2 cellular contexts compared by ENCODE assay signal in the genomic region with DNA sequence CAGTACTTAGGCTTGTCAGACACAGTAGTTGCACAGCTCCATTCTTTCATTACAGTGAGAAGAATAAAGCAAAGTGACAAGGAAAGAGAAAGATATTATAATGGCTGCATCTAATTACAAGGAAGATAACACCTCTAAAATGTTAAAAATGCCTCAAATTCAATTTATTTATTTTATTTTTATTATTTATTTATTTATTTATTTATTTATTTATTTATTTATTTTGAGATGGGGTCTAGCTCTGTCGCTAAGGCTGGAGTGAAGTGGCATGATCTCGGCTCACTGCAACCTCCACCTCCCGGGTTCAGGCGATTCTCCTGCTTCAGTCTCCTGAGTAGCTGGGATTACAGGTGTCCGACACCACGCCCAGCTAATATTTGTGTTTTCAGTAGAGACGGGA.
TF ChIP-seq lines count a peak whose summit lies in the region.

No MANE protein-coding gene starts in this region.

TF ChIP-seq in SK-N-SH, 30 proteins besides CTCF, POLR2A, EP300 and RAD21 (continued from another document):
- no peak for TF ChIP-seq SIN3A (IDR thresholded peaks at IDR 0.05; ENCODE audit: borderline replicate concordance, low read depth, low read length)
- TF ChIP-seq SMC3 (IDR thresholded peaks at IDR 0.05; ENCODE audit: low read depth, low read length) = no peak
- TF ChIP-seq RFX5 (IDR thresholded peaks at IDR 0.05; ENCODE audit: low read length) = no peak
- TF ChIP-seq RCOR1 (IDR thresholded peaks at IDR 0.05; ENCODE audit: low read length) = no peak

TF ChIP-seq in SK-N-SH treated with all-trans-retinoic acid at 6 μM for 48 hours, 23 proteins besides CTCF, POLR2A, EP300 and RAD21 (continued from another document):
- TF ChIP-seq POU6F1 (CRISPR knock-in tag; IDR thresholded peaks at IDR 0.05; ENCODE audit: borderline replicate concordance, low read depth) (no peak), ZFP30 (CRISPR knock-in tag; IDR thresholded peaks at IDR 0.05) (no peak)
